1 cellular context compared by ENCODE assay signal in genomic region chr10:29263506-29263905, GRCh38.
TF ChIP-seq lines count a peak whose summit lies in the region.

No MANE protein-coding gene starts in this region.

TF ChIP-seq in HepG2, 621 proteins besides CTCF, POLR2A, EP300 and RAD21:
- TF ChIP-seq SYNCRIP (IDR thresholded peaks at IDR 0.05; ENCODE audit: insufficient read depth, low read depth, low read length) (no peak), TBP (CRISPR knock-in tag; IDR thresholded peaks at IDR 0.05) (no peak), MNT (IDR thresholded peaks at IDR 0.05) (peak; percentile 34; the same call in 1 of the 2 replicates)
